Comparison of ENCODE assay signal across 1 cellular context in genomic region chr1:201349091-201349490, GRCh38.
TF ChIP-seq lines count a peak whose summit lies in the region.

No MANE protein-coding gene starts in this region.

TF ChIP-seq in HepG2, 621 proteins besides CTCF, POLR2A, EP300 and RAD21:
- no peak for TF ChIP-seq ZBTB44 (CRISPR knock-in tag; IDR thresholded peaks at IDR 0.05)
- no peak for TF ChIP-seq ZMYM4 (CRISPR knock-in tag; IDR thresholded peaks at IDR 0.05)
- TF ChIP-seq ZEB1 (IDR thresholded peaks at IDR 0.05; ENCODE audit: insufficient replicate concordance, low read depth): no peak
- no peak for TF ChIP-seq NFATC3 (CRISPR knock-in tag; IDR thresholded peaks at IDR 0.05)
- no peak for TF ChIP-seq PATZ1 (CRISPR knock-in tag; IDR thresholded peaks at IDR 0.05)
- no peak for TF ChIP-seq MAFF (IDR thresholded peaks at IDR 0.05; ENCODE audit: low read depth, low read length)
- no peak for TF ChIP-seq PRDM15 (CRISPR knock-in tag; IDR thresholded peaks at IDR 0.05)
- TF ChIP-seq YY1 (IDR thresholded peaks at IDR 0.05; ENCODE audit: insufficient read depth, insufficient replicate concordance, low read depth, low read length): no peak
- no peak for TF ChIP-seq HHEX (CRISPR knock-in tag; IDR thresholded peaks at IDR 0.05)
- no peak for TF ChIP-seq ATM (IDR thresholded peaks at IDR 0.05; ENCODE audit: borderline replicate concordance)
- TF ChIP-seq ZFP62 (CRISPR knock-in tag; IDR thresholded peaks at IDR 0.05): no peak
- no peak for TF ChIP-seq THAP9 (CRISPR knock-in tag; IDR thresholded peaks at IDR 0.05; ENCODE audit: borderline replicate concordance)
- no peak for TF ChIP-seq SKI (IDR thresholded peaks at IDR 0.05; ENCODE audit: partially characterized antibody)
- no peak for TF ChIP-seq HBP1 (CRISPR knock-in tag; IDR thresholded peaks at IDR 0.05; ENCODE audit: low read depth)
- no peak for TF ChIP-seq DBP (CRISPR knock-in tag; IDR thresholded peaks at IDR 0.05; ENCODE audit: not compliant biosample characterization)
- TF ChIP-seq ZSCAN30 (CRISPR knock-in tag; IDR thresholded peaks at IDR 0.05): no peak
